Comparison of ENCODE assay signal across 9 cellular contexts in genomic region chr13:24746618-24747247, GRCh38. TPM values are rescaled to one million over a fixed set of nuclear protein-coding genes. Genes with fewer than 3 reads are reported as not detected.
DNase-seq lines count a peak whose midpoint lies in the region; ATAC-seq and TF ChIP-seq lines count a peak whose summit lies in the region.
"Had no signal": no experiment of that assay in that cellular context is flagged by ENCODE, and none has a peak within 500 bp of the region (broad histone marks: within the 10 kb centered on the region; RNA-seq: fewer than 3 reads in every experiment).

No MANE protein-coding gene starts in this region.

- H3K4me3 ChIP-seq in left ventricle myocardium inferior (peak overlapping the region; percentile 60), left lung (peak overlapping the region; percentile 11 to 13), urinary bladder (ENCODE audit: low read depth, low read length) (peak overlapping the region; percentile 37)

- intact Hi-C loops in left ventricle myocardium inferior (cut with micrococcal nuclease) = no loop called here
- intact Hi-C loops in cardiac septum (cut with DNase I) = no loop called here
- intact Hi-C loops in left lung (cut with DNase I) = no loop called here

- H3K27ac ChIP-seq in left ventricle myocardium inferior (replicated peaks) (no peak overlapping the region), left lung (no peak overlapping the region), urinary bladder (ENCODE audit: low read depth) (no peak overlapping the region)

- peak; percentile 49 for ATAC-seq in left lung
- ATAC-seq in activated CD4-positive, CD25-positive, alpha-beta regulatory T cell treated with anti-CD3 and anti-CD28 coated beads, Interleukin-2, amount 50 U/mL, for 24 hours = no peak

- peaks cover 21% of the 10 kb centered on the region for H3K4me1 ChIP-seq in left ventricle myocardium inferior
- peaks cover 10 to 22% of the 10 kb centered on the region in 2 donors for H3K4me1 ChIP-seq in left lung
- H3K4me1 ChIP-seq in urinary bladder (ENCODE audit: insufficient read depth) = no peaks in the 10 kb centered on the region

- peaks cover 96% of the 10 kb centered on the region for H3K27me3 ChIP-seq in left ventricle myocardium inferior (ENCODE audit: low read depth)
- peaks cover 42 to 71% of the 10 kb centered on the region in 2 donors for H3K27me3 ChIP-seq in left lung

- no peaks in the 10 kb centered on the region for H3K36me3 ChIP-seq in left ventricle myocardium inferior
- H3K36me3 ChIP-seq in left lung = no peaks in the 10 kb centered on the region
- H3K36me3 ChIP-seq in urinary bladder (ENCODE audit: insufficient read depth) = no peaks in the 10 kb centered on the region

- WGBS in urinary bladder = 4% methylated on average over 56 of the region's 56 CpGs

- H3K9me3 ChIP-seq in left ventricle myocardium inferior (replicated peaks) = no peaks in the 10 kb centered on the region
- no peaks in the 10 kb centered on the region for H3K9me3 ChIP-seq in left lung

- TF ChIP-seq CTCF in left ventricle myocardium inferior (IDR thresholded peaks at IDR 0.05; ENCODE audit: borderline replicate concordance) (peak; percentile 19), left lung (IDR thresholded peaks at IDR 0.05) (no peak)

- no peak for DNase-seq in left ventricle myocardium inferior
- no peak for DNase-seq in cardiac septum (ENCODE audit: low spot score)
- peak; percentile 15 for DNase-seq in amniotic epithelial cell (ENCODE audit: low read depth)
- no peak for DNase-seq in left lung
- no peak for DNase-seq in glomerular visceral epithelial cell (ENCODE audit: extremely low spot score)
- no peak for DNase-seq in NCI-H2171 treated with DMSO at 0.1 percent for 48 hours (lab: John Stamatoyannopoulos, UW)

RNA-seq across cellular contexts. Expression of gene RNF17, which starts 17.2 kb away (rescaled TPM):
- not detected for total RNA-seq in left ventricle myocardium inferior
- total RNA-seq in cardiac septum = not detected
- not detected for total RNA-seq in left lung
- total RNA-seq in urinary bladder = not detected
- 0.16 TPM for polyA plus RNA-seq in urinary bladder
- total RNA-seq: temporal lobe had no signal
